In genomic region chr18:57863706-57864105, GRCh38 we compare ENCODE assay signal across 35 cellular contexts.
A peak's percentile ranks its signal among the peaks of the same experiment; 100 is the strongest.
DNase-seq lines count a peak whose midpoint lies in the region; ATAC-seq, FAIRE-seq and TF ChIP-seq lines count a peak whose summit lies in the region.
"Had no signal": no experiment of that assay in that cellular context is flagged by ENCODE, and none has a peak within 500 bp of the region (broad histone marks: within the 10 kb centered on the region; RNA-seq: fewer than 3 reads in every experiment).

No MANE protein-coding gene starts in this region.

- peak; percentile 20 for ATAC-seq in activated CD8-positive, alpha-beta T cell treated with anti-CD3 and anti-CD28 coated beads for 36 hours
- no peak for ATAC-seq in activated CD8-positive, alpha-beta T cell treated with anti-CD3 and anti-CD28 coated beads, Interleukin-2, amount 10 ng/mL, durations not matched to agents 7 days and 5 days
- no peak for ATAC-seq in GM12878
- ATAC-seq: esophagus mucosa; HepG2; natural killer cell treated with Interleukin-12 subunit alpha and Interleukin-12 subunit beta and Interleukin-15 and Interleukin-18, amount 100 ng/mL, for 72 hours had no signal

- H3K79me2 ChIP-seq in GM12878 (ENCODE audit: control insufficient read depth, insufficient read depth, low read length): no peaks in the 10 kb centered on the region

- no peak for TF ChIP-seq EP300 in GM12878 (IDR thresholded peaks at IDR 0.05; ENCODE audit: borderline replicate concordance in 1 of 2, control insufficient read depth in 1 of 2, low read depth in 2 of 2, low read length in 2 of 2)

- RAD21 ChIA-PET in GM12878 (lab: Charles Lee; ENCODE audit: unreplicated experiment): no interaction called here

- H3K27me3 Mint-ChIP-seq in activated CD8-positive, alpha-beta T cell treated with anti-CD3 and anti-CD28 coated beads for 36 hours: peaks cover 8% of the 10 kb centered on the region
- peaks cover 11% of the 10 kb centered on the region for H3K27me3 Mint-ChIP-seq in activated CD8-positive, alpha-beta T cell treated with anti-CD3 and anti-CD28 coated beads, Interleukin-2, amount 10 ng/mL, durations not matched to agents 7 days and 5 days (ENCODE audit: low read depth)
- H3K27me3 Mint-ChIP-seq: type B pancreatic cell had no signal

- 50% methylated on average over 2 of the region's 2 CpGs for WGBS in GM12878 (ENCODE audit: insufficient coverage, insufficient replicate concordance, low lambda C conversion rate, missing lambda C conversion rate)
- 73% methylated on average over 2 of the region's 2 CpGs for WGBS in mesenchymal stem cell
- WGBS in neuronal stem cell (ENCODE audit: extremely low coverage in 2 of 2, insufficient read length in 2 of 2, insufficient replicate concordance in 1 of 2), 2 donors: no CpG with 5 or more reads among the region's 2 CpGs

- no peak overlapping the region for H3K23ac ChIP-seq in mesenchymal stem cell (ENCODE audit: low read length in 2 of 2)
- no peak overlapping the region for H3K23ac ChIP-seq in neuronal stem cell (ENCODE audit: low read depth, low read length, poor library complexity)

- no peak overlapping the region for H3K4me2 ChIP-seq in GM12878 (ENCODE audit: control insufficient read depth, insufficient read depth)
- H3K4me2 ChIP-seq in mesenchymal stem cell (ENCODE audit: low read length, poor library complexity, severe bottlenecking): no peak overlapping the region
- H3K4me2 ChIP-seq in neuronal stem cell (ENCODE audit: insufficient read depth, low read length, poor library complexity, severe bottlenecking): no peak overlapping the region

- CTCF ChIA-PET in activated CD8-positive, alpha-beta T cell treated with anti-CD3 and anti-CD28 coated beads for 36 hours (lab: Charles Lee): interaction anchor here (1.7 kb wide), 1 partner anchor 18 kb away, joined by 5 read pairs; no protein-coding TSS in a partner anchor
- CTCF ChIA-PET in activated CD8-positive, alpha-beta T cell treated with anti-CD3 and anti-CD28 coated beads, Interleukin-2, amount 10 ng/mL, durations not matched to agents 7 days and 5 days (lab: Charles Lee): interaction anchor here (1.1 kb wide), 1 partner anchor 18 kb away, joined by 3 read pairs; no protein-coding TSS in a partner anchor
- CTCF ChIA-PET in GM12878 (lab: Yijun Ruan, JAX): interaction anchor here (1.5 kb wide), 1 partner anchor 18 kb away, joined by 4 read pairs; no protein-coding TSS in a partner anchor

- in situ Hi-C loops in GM12878 (cut with MboI): no loop called here

- H4K91ac ChIP-seq in mesenchymal stem cell (ENCODE audit: low read length): no peak overlapping the region
- no peak overlapping the region for H4K91ac ChIP-seq in neuronal stem cell (ENCODE audit: low read depth, low read length, poor library complexity)

- H3K36me3 ChIP-seq in GM12878 (ENCODE audit: control insufficient read depth in 2 of 2, insufficient read depth in 2 of 2, low read length in 1 of 2) (no peaks in the 10 kb centered on the region), mesenchymal stem cell (ENCODE audit: control insufficient read depth in 1 of 2, insufficient read depth in 2 of 2, low read depth in 1 of 2, low read length in 2 of 2) (no peaks in the 10 kb centered on the region), neuronal stem cell (replicated peaks in 1 of 2; ENCODE audit: control insufficient read depth in 2 of 2, insufficient read depth in 2 of 2, low read length in 2 of 2) (no peaks in the 10 kb centered on the region)

- TF ChIP-seq POLR2A in GM12878 (IDR thresholded peaks at IDR 0.05; ENCODE audit: low read depth, low read length): no peak

- no peaks in the 10 kb centered on the region for H3K36me3 Mint-ChIP-seq in activated CD8-positive, alpha-beta T cell treated with anti-CD3 and anti-CD28 coated beads for 36 hours (ENCODE audit: low read depth)
- no peaks in the 10 kb centered on the region for H3K36me3 Mint-ChIP-seq in activated CD8-positive, alpha-beta T cell treated with anti-CD3 and anti-CD28 coated beads, Interleukin-2, amount 10 ng/mL, durations not matched to agents 7 days and 5 days (ENCODE audit: low read depth)
- H3K36me3 Mint-ChIP-seq: CD14-positive monocyte; natural killer cell treated with Interleukin-12 subunit alpha and Interleukin-12 subunit beta and Interleukin-15 and Interleukin-18, amount 100 ng/mL, for 72 hours; type B pancreatic cell had no signal

- no peaks in the 10 kb centered on the region for H3K79me1 ChIP-seq in mesenchymal stem cell (replicated peaks; ENCODE audit: low read length, poor library complexity, severe bottlenecking)
- no peaks in the 10 kb centered on the region for H3K79me1 ChIP-seq in neuronal stem cell (ENCODE audit: low read depth, low read length)

- no TSS peak for BruUV-seq in GM12878 (replicated peaks; lab: Mats Ljungman, UMichigan)

- H3K4me3 Mint-ChIP-seq in activated CD8-positive, alpha-beta T cell treated with anti-CD3 and anti-CD28 coated beads for 36 hours: no peak overlapping the region
- no peak overlapping the region for H3K4me3 Mint-ChIP-seq in activated CD8-positive, alpha-beta T cell treated with anti-CD3 and anti-CD28 coated beads, Interleukin-2, amount 10 ng/mL, durations not matched to agents 7 days and 5 days
- H3K4me3 Mint-ChIP-seq: activated CD4-positive, alpha-beta memory T cell treated with anti-CD3 and anti-CD28 coated beads, Interleukin-2, amount 10 ng/mL, durations not matched to agents 7 days and 5 days; CD14-positive monocyte; endodermal cell; H9; natural killer cell treated with Interleukin-12 subunit alpha and Interleukin-12 subunit beta and Interleukin-15 and Interleukin-18, amount 100 ng/mL, for 72 hours; type B pancreatic cell had no signal

- H2BK5ac ChIP-seq in mesenchymal stem cell (ENCODE audit: low read depth, low read length, poor library complexity, severe bottlenecking): no peak overlapping the region
- H2BK5ac ChIP-seq in neuronal stem cell (ENCODE audit: low read length): no peak overlapping the region

- H3K27me3 ChIP-seq in GM12878 (replicated peaks in 1 of 2; ENCODE audit: control insufficient read depth in 2 of 2, insufficient read depth in 2 of 2, low read length in 1 of 2) (peaks cover 0 to 3% of the 10 kb centered on the region in 2 experiments; a peak in 2 of 4 replicates), mesenchymal stem cell (ENCODE audit: control insufficient read depth in 1 of 2, insufficient read depth in 1 of 2, low read length in 2 of 2) (no peaks in the 10 kb centered on the region), neuronal stem cell (ENCODE audit: control insufficient read depth in 3 of 3, insufficient read depth in 3 of 3, low read depth in 1 of 3, low read length in 3 of 3) (no peaks in the 10 kb centered on the region)

- DNase-seq in activated CD8-positive, alpha-beta T cell treated with anti-CD3 and anti-CD28 coated beads for 36 hours: no peak
- no peak for DNase-seq in activated CD8-positive, alpha-beta T cell treated with anti-CD3 and anti-CD28 coated beads, Interleukin-2, amount 10 ng/mL, durations not matched to agents 7 days and 5 days
- DNase-seq in HT1080 (ENCODE audit: low read depth) (peak; percentile 43), GM12878 (ENCODE audit: low read depth, low spot score) (no peak), kidney tubule cell (ENCODE audit: low spot score) (peak; percentile 62), mesenchymal stem cell (no peak), neuronal stem cell (ENCODE audit: low spot score) (no peak), H4 (ENCODE audit: low spot score) (no peak)
- DNase-seq: 8988T; activated CD4-positive, alpha-beta memory T cell treated with anti-CD3 and anti-CD28 coated beads, Interleukin-2, amount 10 ng/mL, durations not matched to agents 7 days and 5 days; activated CD4-positive, CD25-positive, alpha-beta regulatory T cell treated with anti-CD3 and anti-CD28 coated beads, Interleukin-2, amount 50 U/mL, for 72 hours; activated gamma-delta T cell; Calu3; cerebellar nuclear complex; dermis blood vessel endothelial cell; DND-41; endodermal cell; H9; Kasumi-1; MV-4-11; NCI-H1436 treated with DMSO at 0.1 percent for 48 hours; NCI-H2081 treated with DMSO at 0.1 percent for 48 hours; NCI-H2227 treated with DMSO at 0.1 percent for 48 hours; NCI-H526; NK-92 treated with Interleukin-12 subunit alpha and Interleukin-12 subunit beta, amount 100 ng/mL, for 24 hours; SHP77; stimulated activated CD4-positive, alpha-beta T cell treated with anti-CD3 and anti-CD28 coated beads, Interleukin-4, amount 100 ng/mL, for 24 hours had no signal

- no peak overlapping the region for H2BK12ac ChIP-seq in mesenchymal stem cell (ENCODE audit: low read length in 2 of 2)
- no peak overlapping the region for H2BK12ac ChIP-seq in neuronal stem cell (ENCODE audit: low read length)

- no peak overlapping the region for H3K4me3 ChIP-seq in GM12878
- H3K4me3 ChIP-seq in mesenchymal stem cell (ENCODE audit: insufficient read depth in 1 of 2, low read depth in 1 of 2, low read length in 2 of 2): no peak overlapping the region
- no peak overlapping the region for H3K4me3 ChIP-seq in neuronal stem cell (ENCODE audit: low read length in 2 of 2)
- H3K4me3 ChIP-seq: lung had no signal

- H2BK120ac ChIP-seq in mesenchymal stem cell (ENCODE audit: low read depth, low read length) (no peak overlapping the region), neuronal stem cell (ENCODE audit: low read depth, low read length) (no peak overlapping the region)

- H2BK15ac ChIP-seq in mesenchymal stem cell (ENCODE audit: low read depth, poor library complexity, severe bottlenecking) (no peak overlapping the region), neuronal stem cell (ENCODE audit: low read length) (no peak overlapping the region)

- no peaks in the 10 kb centered on the region for H3K9me3 Mint-ChIP-seq in activated CD8-positive, alpha-beta T cell treated with anti-CD3 and anti-CD28 coated beads for 36 hours
- no peaks in the 10 kb centered on the region for H3K9me3 Mint-ChIP-seq in activated CD8-positive, alpha-beta T cell treated with anti-CD3 and anti-CD28 coated beads, Interleukin-2, amount 10 ng/mL, durations not matched to agents 7 days and 5 days (ENCODE audit: insufficient read depth)
- H3K9me3 Mint-ChIP-seq: activated CD4-positive, alpha-beta memory T cell treated with anti-CD3 and anti-CD28 coated beads, Interleukin-2, amount 10 ng/mL, durations not matched to agents 7 days and 5 days; CD14-positive monocyte; endodermal cell; H9; natural killer cell treated with Interleukin-12 subunit alpha and Interleukin-12 subunit beta and Interleukin-15 and Interleukin-18, amount 100 ng/mL, for 72 hours; type B pancreatic cell had no signal

- H2AK5ac ChIP-seq in mesenchymal stem cell (ENCODE audit: low read length, severe bottlenecking): no peak overlapping the region
- no peak overlapping the region for H2AK5ac ChIP-seq in neuronal stem cell (ENCODE audit: low read depth, low read length)

- peak; percentile 31 for FAIRE-seq in GM12878 (lab: Jason Lieb, UNC)
- FAIRE-seq: frontal cortex, GM12891, HepG2 had no signal

- H3K4ac ChIP-seq in mesenchymal stem cell (ENCODE audit: low read depth in 1 of 2, low read length in 2 of 2): no peak overlapping the region
- no peak overlapping the region for H3K4ac ChIP-seq in neuronal stem cell (ENCODE audit: low read length)

- no peak overlapping the region for H3K27ac Mint-ChIP-seq in activated CD8-positive, alpha-beta T cell treated with anti-CD3 and anti-CD28 coated beads for 36 hours
- no peak overlapping the region for H3K27ac Mint-ChIP-seq in activated CD8-positive, alpha-beta T cell treated with anti-CD3 and anti-CD28 coated beads, Interleukin-2, amount 10 ng/mL, durations not matched to agents 7 days and 5 days
- H3K27ac Mint-ChIP-seq: activated CD4-positive, alpha-beta memory T cell treated with anti-CD3 and anti-CD28 coated beads, Interleukin-2, amount 10 ng/mL, durations not matched to agents 7 days and 5 days; CD14-positive monocyte; endodermal cell; H9; natural killer cell treated with Interleukin-12 subunit alpha and Interleukin-12 subunit beta and Interleukin-15 and Interleukin-18, amount 100 ng/mL, for 72 hours; type B pancreatic cell had no signal

- H4K8ac ChIP-seq in mesenchymal stem cell (ENCODE audit: low read length): no peak overlapping the region
- no peak overlapping the region for H4K8ac ChIP-seq in neuronal stem cell (ENCODE audit: low read depth, low read length)

- no peak overlapping the region for H3K18ac ChIP-seq in mesenchymal stem cell (ENCODE audit: low read depth in 1 of 2, low read length in 2 of 2)
- no peak overlapping the region for H3K18ac ChIP-seq in neuronal stem cell (ENCODE audit: low read length)

- H3K14ac ChIP-seq in mesenchymal stem cell (ENCODE audit: low read length in 2 of 2) (no peak overlapping the region), neuronal stem cell (ENCODE audit: low read length) (no peak overlapping the region)

- no peak for TF ChIP-seq RAD21 in GM12878 (IDR thresholded peaks at IDR 0.05; ENCODE audit: insufficient read depth, low read depth, low read length)

- POLR2A ChIA-PET in activated CD8-positive, alpha-beta T cell treated with anti-CD3 and anti-CD28 coated beads for 36 hours (lab: Charles Lee): no interaction called here
- POLR2A ChIA-PET in activated CD8-positive, alpha-beta T cell treated with anti-CD3 and anti-CD28 coated beads, Interleukin-2, amount 10 ng/mL, durations not matched to agents 7 days and 5 days (lab: Charles Lee): no interaction called here
- POLR2A ChIA-PET in GM12878 (lab: Charles Lee): no interaction called here

- intact Hi-C loops in activated CD8-positive, alpha-beta T cell treated with anti-CD3 and anti-CD28 coated beads for 36 hours (cut with micrococcal nuclease): no loop called here
- intact Hi-C loops in GM12878 (cut with micrococcal nuclease; ENCODE audit: unreplicated experiment): no loop called here

- no peak overlapping the region for H2AFZ ChIP-seq in GM12878 (ENCODE audit: control insufficient read depth, low read depth, low read length)
- H2AFZ ChIP-seq in mesenchymal stem cell (ENCODE audit: low read depth, low read length): no peak overlapping the region
- no peak overlapping the region for H2AFZ ChIP-seq in neuronal stem cell (ENCODE audit: low read length)

- H3K27ac ChIP-seq in GM12878 (ENCODE audit: control insufficient read depth, insufficient read depth) (no peak overlapping the region), mesenchymal stem cell (ENCODE audit: low read length, poor library complexity, severe bottlenecking) (no peak overlapping the region), neuronal stem cell (replicated peaks; ENCODE audit: low read length) (no peak overlapping the region)

- H4K20me1 ChIP-seq in GM12878 (ENCODE audit: control insufficient read depth, insufficient read depth): no peaks in the 10 kb centered on the region

- H3K4me1 ChIP-seq in GM12878 (ENCODE audit: control insufficient read depth, insufficient read depth, low read length) (no peaks in the 10 kb centered on the region), mesenchymal stem cell (ENCODE audit: control insufficient read depth, insufficient read depth, low read depth, low read length) (no peaks in the 10 kb centered on the region), neuronal stem cell (ENCODE audit: control insufficient read depth in 2 of 2, insufficient read depth in 1 of 2, low read depth in 1 of 2, low read length in 2 of 2) (no peaks in the 10 kb centered on the region)

- H3K9me3 ChIP-seq in GM12878 (replicated peaks; ENCODE audit: control insufficient read depth, insufficient read depth, low read length) (no peaks in the 10 kb centered on the region; the same call in 2 of the 3 replicates), mesenchymal stem cell (ENCODE audit: control insufficient read depth, low read length) (no peaks in the 10 kb centered on the region), neuronal stem cell (replicated peaks in 1 of 2; ENCODE audit: control insufficient read depth in 2 of 2, insufficient read depth in 1 of 2, low read depth in 1 of 2, low read length in 2 of 2) (peaks cover 0 to 2% of the 10 kb centered on the region in 2 donors)

- no peak for TF ChIP-seq CTCF in activated CD8-positive, alpha-beta T cell treated with anti-CD3 and anti-CD28 coated beads for 36 hours (IDR thresholded peaks at IDR 0.05)
- TF ChIP-seq CTCF in GM12878 (IDR thresholded peaks at IDR 0.05 in 2 of 3, conservative IDR thresholded peaks at IDR 0.05 in 1 of 3; ENCODE audit: control insufficient read depth in 2 of 3, extremely low read depth in 1 of 3, insufficient read depth in 1 of 3, low read depth in 3 of 3, low read length in 3 of 3): no peak

- SMC1A ChIA-PET in GM12878 (lab: Charles Lee; ENCODE audit: uncharacterized antibody, unreplicated experiment): no interaction called here

- H3K9ac ChIP-seq in GM12878 (ENCODE audit: control insufficient read depth, insufficient read depth, low read length) (no peak overlapping the region), mesenchymal stem cell (ENCODE audit: low read length) (no peak overlapping the region), neuronal stem cell (ENCODE audit: low read depth, low read length, poor library complexity) (no peak overlapping the region)

- no peaks in the 10 kb centered on the region for H3K4me1 Mint-ChIP-seq in activated CD8-positive, alpha-beta T cell treated with anti-CD3 and anti-CD28 coated beads for 36 hours (ENCODE audit: low read depth)
- no peaks in the 10 kb centered on the region for H3K4me1 Mint-ChIP-seq in activated CD8-positive, alpha-beta T cell treated with anti-CD3 and anti-CD28 coated beads, Interleukin-2, amount 10 ng/mL, durations not matched to agents 7 days and 5 days (ENCODE audit: low read depth)
- H3K4me1 Mint-ChIP-seq: activated CD4-positive, alpha-beta memory T cell treated with anti-CD3 and anti-CD28 coated beads, Interleukin-2, amount 10 ng/mL, durations not matched to agents 7 days and 5 days; CD14-positive monocyte; endodermal cell had no signal

Comparison
In these comparisons a context has a peak if more than half of its experiments do, and no peak if none do; other contexts are left out.
1. DNase-seq: peak in HT1080 (single experiment) and kidney tubule cell (single experiment); none in activated CD8-positive, alpha-beta T cell treated with anti-CD3 and anti-CD28 coated beads for 36 hours (single experiment), activated CD8-positive, alpha-beta T cell treated with anti-CD3 and anti-CD28 coated beads, Interleukin-2, amount 10 ng/mL, durations not matched to agents 7 days and 5 days (single experiment), GM12878 (single experiment), mesenchymal stem cell (single experiment), neuronal stem cell (single experiment) and H4 (single experiment).